In the genomic region with DNA sequence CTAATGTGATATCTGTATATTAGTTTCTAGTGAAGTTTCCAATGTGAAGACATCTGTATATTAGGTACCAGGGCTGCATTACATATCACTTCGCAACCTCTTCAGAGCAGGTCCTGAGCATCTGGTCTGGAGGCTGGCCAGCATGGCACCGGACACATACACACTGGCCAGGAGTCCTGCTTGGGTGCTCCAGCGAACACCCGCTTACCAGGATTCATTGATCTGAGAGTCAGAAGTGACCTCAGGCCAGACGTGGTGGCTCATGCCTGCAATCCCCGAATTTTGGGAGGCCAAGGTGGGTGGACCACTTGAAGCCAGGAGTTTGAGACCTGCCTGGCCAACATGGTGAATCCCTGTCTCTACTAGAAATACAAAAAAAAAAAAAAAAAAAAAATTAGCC, we compare ENCODE assay signal across 24 cellular contexts.
"Had no signal": no experiment of that assay in that cellular context is flagged by ENCODE, and none has a peak within 500 bp of the region (broad histone marks: within the 10 kb centered on the region; RNA-seq: fewer than 3 reads in every experiment).

No MANE protein-coding gene starts in this region.

- H3K4me1 ChIP-seq: neural progenitor cell, vagina had no signal

- H3K9me3 Mint-ChIP-seq: mesothelial cell of epicardium; naive B cell; natural killer cell; nephron progenitor cell; neural progenitor cell; stimulated activated effector memory CD8-positive, alpha-beta T cell treated with anti-CD3 and anti-CD28 coated beads, Interleukin-12 subunit alpha, Interleukin-12 subunit beta, amount 100 ng/mL, for 72 hours; stimulated activated naive CD8-positive, alpha-beta T cell treated with anti-CD3 and anti-CD28 coated beads, Interleukin-15, Interleukin-2, amounts not matched to agents 100 ng/mL and 50 ng/mL, for 24 hours; type B pancreatic cell had no signal

- H3K4me2 ChIP-seq: hepatocyte, neural progenitor cell had no signal

- H3K4me3 ChIP-seq: heart left ventricle, hepatocyte, lung, neural progenitor cell, ovary, right atrium auricular region, sigmoid colon, spleen, tibial nerve, vagina had no signal

- ATAC-seq: heart left ventricle; natural killer cell; stimulated activated effector memory CD8-positive, alpha-beta T cell treated with anti-CD3 and anti-CD28 coated beads, Interleukin-12 subunit alpha, Interleukin-12 subunit beta, amount 100 ng/mL, for 72 hours had no signal

- H3K4me1 Mint-ChIP-seq: naive B cell; natural killer cell; stimulated activated effector memory CD8-positive, alpha-beta T cell treated with anti-CD3 and anti-CD28 coated beads, Interleukin-12 subunit alpha, Interleukin-12 subunit beta, amount 100 ng/mL, for 72 hours had no signal

- H2AFZ ChIP-seq: hepatocyte, neural progenitor cell had no signal

- H3K36me3 ChIP-seq: heart left ventricle, neural progenitor cell, ovary, right atrium auricular region, sigmoid colon, spleen, tibial nerve, vagina had no signal

- H3K27me3 Mint-ChIP-seq: type B pancreatic cell had no signal

- H3K27me3 ChIP-seq: heart left ventricle, hepatocyte, neural progenitor cell, ovary, right atrium auricular region, sigmoid colon, tibial nerve, vagina had no signal

- H3K4me3 Mint-ChIP-seq: mesothelial cell of epicardium; naive B cell; natural killer cell; nephron progenitor cell; neural progenitor cell; stimulated activated effector memory CD8-positive, alpha-beta T cell treated with anti-CD3 and anti-CD28 coated beads, Interleukin-12 subunit alpha, Interleukin-12 subunit beta, amount 100 ng/mL, for 72 hours; stimulated activated naive CD8-positive, alpha-beta T cell treated with anti-CD3 and anti-CD28 coated beads, Interleukin-15, Interleukin-2, amounts not matched to agents 100 ng/mL and 50 ng/mL, for 24 hours; type B pancreatic cell had no signal

- DNase-seq: islet precursor cell; mesendoderm; naive B cell; natural killer cell; nephron progenitor cell; ovary; sigmoid colon; small intestine; spleen; stimulated activated CD4-positive, alpha-beta T cell treated with anti-CD3 and anti-CD28 coated beads, Interleukin-4, amount 100 ng/mL, for 24 hours; stimulated activated naive CD4-positive, alpha-beta T cell; substantia nigra had no signal

- H3K27ac Mint-ChIP-seq: mesothelial cell of epicardium; naive B cell; natural killer cell; nephron progenitor cell; neural progenitor cell; progenitor cell of endocrine pancreas; stimulated activated effector memory CD8-positive, alpha-beta T cell treated with anti-CD3 and anti-CD28 coated beads, Interleukin-12 subunit alpha, Interleukin-12 subunit beta, amount 100 ng/mL, for 72 hours; stimulated activated naive CD8-positive, alpha-beta T cell treated with anti-CD3 and anti-CD28 coated beads, Interleukin-15, Interleukin-2, amounts not matched to agents 100 ng/mL and 50 ng/mL, for 24 hours; type B pancreatic cell had no signal

- H3K36me3 Mint-ChIP-seq: mesothelial cell of epicardium; naive B cell; natural killer cell; neural progenitor cell; stimulated activated effector memory CD8-positive, alpha-beta T cell treated with anti-CD3 and anti-CD28 coated beads, Interleukin-12 subunit alpha, Interleukin-12 subunit beta, amount 100 ng/mL, for 72 hours; type B pancreatic cell had no signal

- H3K9ac ChIP-seq: neural progenitor cell had no signal

- H3K9me3 ChIP-seq: heart left ventricle, ovary, right atrium auricular region, sigmoid colon, spleen, tibial nerve, vagina had no signal

- H3K27ac ChIP-seq: heart left ventricle, hepatocyte, neural progenitor cell, ovary, right atrium auricular region, sigmoid colon, spleen, tibial nerve, vagina had no signal
